11 cellular contexts compared by ENCODE assay signal in genomic region chr10:132197271-132198067, GRCh38. TPM values are rescaled to one million over a fixed set of nuclear protein-coding genes. Genes with fewer than 3 reads are reported as not detected.
DNase-seq lines count a peak whose midpoint lies in the region; ATAC-seq and TF ChIP-seq lines count a peak whose summit lies in the region.
"Had no signal": no experiment of that assay in that cellular context is flagged by ENCODE, and none has a peak within 500 bp of the region (broad histone marks: within the 10 kb centered on the region; RNA-seq: fewer than 3 reads in every experiment).

No MANE protein-coding gene starts in this region.

- CTCF ChIA-PET in WTC11 (lab: Charles Lee), result no interaction called here

- ATAC-seq in right cardiac atrium, result no peak
- no peak for ATAC-seq in HG03196 (IDR thresholded peaks at IDR 0.05; ENCODE audit: unreplicated experiment)
- ATAC-seq in WTC11, result no peak

- no peak overlapping the region for H2AFZ ChIP-seq in neuronal stem cell (ENCODE audit: low read length)
- H2AFZ ChIP-seq: GM23248 had no signal

- H3K36me3 Mint-ChIP-seq in WTC11, result peaks cover 2% of the 10 kb centered on the region; the same call in 1 of the 2 replicates
- H3K36me3 Mint-ChIP-seq: CD4-positive, CD25-positive, alpha-beta regulatory T cell had no signal

- H3K4me3 Mint-ChIP-seq in WTC11, result no peak overlapping the region
- H3K4me3 Mint-ChIP-seq: CD4-positive, CD25-positive, alpha-beta regulatory T cell had no signal

- no peaks in the 10 kb centered on the region for H3K27me3 Mint-ChIP-seq in WTC11 (ENCODE audit: low read depth)
- H3K27me3 Mint-ChIP-seq: CD4-positive, CD25-positive, alpha-beta regulatory T cell had no signal

- H3K36me3 ChIP-seq in left ventricle myocardium inferior, result peaks cover 24% of the 10 kb centered on the region
- peaks cover 44 to 98% of the 10 kb centered on the region in 2 donors for H3K36me3 ChIP-seq in neuronal stem cell (replicated peaks in 1 of 2; ENCODE audit: control insufficient read depth in 2 of 2, insufficient read depth in 2 of 2, low read length in 2 of 2)
- no peaks in the 10 kb centered on the region for H3K36me3 ChIP-seq in thyroid gland

- H2BK5ac ChIP-seq in neuronal stem cell (ENCODE audit: low read length), result no peak overlapping the region

- no peak overlapping the region for H3K4ac ChIP-seq in neuronal stem cell (ENCODE audit: low read length)

- peak overlapping the region; percentile 57 for H3K18ac ChIP-seq in neuronal stem cell (ENCODE audit: low read length)

- no peak overlapping the region for H2AK5ac ChIP-seq in neuronal stem cell (ENCODE audit: low read depth, low read length)

- no peak overlapping the region for H4K8ac ChIP-seq in neuronal stem cell (ENCODE audit: low read depth, low read length)

- TF ChIP-seq CTCF in left ventricle myocardium inferior (IDR thresholded peaks at IDR 0.05; ENCODE audit: borderline replicate concordance), result no peak
- no peak for TF ChIP-seq CTCF in WTC11 (IDR thresholded peaks at IDR 0.05)
- TF ChIP-seq CTCF in thyroid gland (IDR thresholded peaks at IDR 0.05), result no peak

- H3K4me1 Mint-ChIP-seq in WTC11, result no peaks in the 10 kb centered on the region
- H3K4me1 Mint-ChIP-seq: CD4-positive, CD25-positive, alpha-beta regulatory T cell had no signal

- no peak overlapping the region for H3K27ac Mint-ChIP-seq in WTC11
- H3K27ac Mint-ChIP-seq: CD4-positive, CD25-positive, alpha-beta regulatory T cell had no signal

- intact Hi-C loops in cardiac septum (cut with DNase I), result no loop called here
- intact Hi-C loops in left ventricle myocardium inferior (cut with micrococcal nuclease), result no loop called here
- intact Hi-C loops in right cardiac atrium (cut with DNase I), result no loop called here
- intact Hi-C loops in thyroid gland (cut with DNase I), result no loop called here

- H2BK15ac ChIP-seq in neuronal stem cell (ENCODE audit: low read length), result no peak overlapping the region

- H2BK12ac ChIP-seq in neuronal stem cell (ENCODE audit: low read length), result no peak overlapping the region

- H2BK120ac ChIP-seq in neuronal stem cell (ENCODE audit: low read depth, low read length), result no peak overlapping the region

- no peaks in the 10 kb centered on the region for H3K9me3 ChIP-seq in left ventricle myocardium inferior (replicated peaks)
- no peaks in the 10 kb centered on the region for H3K9me3 ChIP-seq in right cardiac atrium (ENCODE audit: control insufficient read depth, low read length)
- H3K9me3 ChIP-seq in neuronal stem cell (replicated peaks in 1 of 2; ENCODE audit: control insufficient read depth in 2 of 2, insufficient read depth in 1 of 2, low read depth in 1 of 2, low read length in 2 of 2), result no peaks in the 10 kb centered on the region
- no peaks in the 10 kb centered on the region for H3K9me3 ChIP-seq in thyroid gland
- H3K9me3 ChIP-seq: BLaER1 treated with 17β-estradiol and CSF1 and Interleukin-3, amounts not matched to agents 10 nM and 100 nM had no signal

- peaks cover 5% of the 10 kb centered on the region for H3K79me1 ChIP-seq in neuronal stem cell (ENCODE audit: low read depth, low read length)

- no peak overlapping the region for H4K91ac ChIP-seq in neuronal stem cell (ENCODE audit: low read depth, low read length, poor library complexity)

- H3K9ac ChIP-seq in neuronal stem cell (ENCODE audit: low read depth, low read length, poor library complexity), result no peak overlapping the region
- H3K9ac ChIP-seq: BLaER1 treated with 17β-estradiol and CSF1 and Interleukin-3, amounts not matched to agents 10 nM and 100 nM; GM23248 had no signal

- H3K14ac ChIP-seq in neuronal stem cell (ENCODE audit: low read length), result no peak overlapping the region

- H3K4me3 ChIP-seq in left ventricle myocardium inferior (no peak overlapping the region), right cardiac atrium (ENCODE audit: low read length) (no peak overlapping the region), neuronal stem cell (ENCODE audit: low read length in 2 of 2) (peak overlapping the region in 1 of 2 donors; percentile 45), thyroid gland (replicated peaks in 1 of 3) (no peak overlapping the region)
- H3K4me3 ChIP-seq: BLaER1 treated with 17β-estradiol and CSF1 and Interleukin-3, amounts not matched to agents 10 nM and 100 nM; GM23248 had no signal

- H3K9me3 Mint-ChIP-seq in WTC11, result no peaks in the 10 kb centered on the region
- H3K9me3 Mint-ChIP-seq: CD4-positive, CD25-positive, alpha-beta regulatory T cell had no signal

- DNase-seq in cardiac septum (ENCODE audit: low spot score) (peak; percentile 51), left ventricle myocardium inferior (no peak), right cardiac atrium (peak in 2 of 3 donors; percentile 34 to 43), neuronal stem cell (ENCODE audit: low spot score) (no peak), WTC11 (ENCODE audit: low spot score) (no peak), thyroid gland (no peak)
- DNase-seq: ACHN; CD4-positive, CD25-positive, alpha-beta regulatory T cell; GM23248 had no signal

- peaks cover 16% of the 10 kb centered on the region for H3K4me1 ChIP-seq in left ventricle myocardium inferior
- no peaks in the 10 kb centered on the region for H3K4me1 ChIP-seq in right cardiac atrium (ENCODE audit: control insufficient read depth, insufficient read depth, low read length)
- no peaks in the 10 kb centered on the region for H3K4me1 ChIP-seq in neuronal stem cell (ENCODE audit: control insufficient read depth in 2 of 2, insufficient read depth in 1 of 2, low read depth in 1 of 2, low read length in 2 of 2)
- no peaks in the 10 kb centered on the region for H3K4me1 ChIP-seq in thyroid gland

- 87% methylated on average over 25 of the region's 25 CpGs for WGBS in right cardiac atrium
- WGBS in neuronal stem cell (ENCODE audit: extremely low coverage in 2 of 2, insufficient read length in 2 of 2, insufficient replicate concordance in 1 of 2), 2 donors, result no CpG with 5 or more reads among the region's 25 CpGs
- WGBS in thyroid gland, 2 donors, result 82 to 100% methylated on average over 1 to 15 of the region's 25 CpGs

- H3K23ac ChIP-seq in neuronal stem cell (ENCODE audit: low read depth, low read length, poor library complexity), result no peak overlapping the region

- no peak overlapping the region for H3K27ac ChIP-seq in left ventricle myocardium inferior (replicated peaks)
- H3K27ac ChIP-seq in right cardiac atrium (ENCODE audit: low read length), result no peak overlapping the region
- no peak overlapping the region for H3K27ac ChIP-seq in neuronal stem cell (replicated peaks; ENCODE audit: low read length)
- no peak overlapping the region for H3K27ac ChIP-seq in thyroid gland
- H3K27ac ChIP-seq: BLaER1 treated with 17β-estradiol and CSF1 and Interleukin-3, amounts not matched to agents 10 nM and 100 nM; GM23248 had no signal

- H3K27me3 ChIP-seq in left ventricle myocardium inferior (ENCODE audit: low read depth) (no peaks in the 10 kb centered on the region), right cardiac atrium (ENCODE audit: control insufficient read depth, insufficient read depth) (no peaks in the 10 kb centered on the region), neuronal stem cell (ENCODE audit: control insufficient read depth in 3 of 3, insufficient read depth in 3 of 3, low read depth in 1 of 3, low read length in 3 of 3) (no peaks in the 10 kb centered on the region), thyroid gland (no peaks in the 10 kb centered on the region)

- no peak for TF ChIP-seq POLR2A in thyroid gland (IDR thresholded peaks at IDR 0.05)

- H3K4me2 ChIP-seq in neuronal stem cell (ENCODE audit: insufficient read depth, low read length, poor library complexity, severe bottlenecking), result no peak overlapping the region

- POLR2A ChIA-PET in WTC11 (lab: Charles Lee), result no interaction called here

TF ChIP-seq in WTC11, 78 proteins besides CTCF, POLR2A, EP300 and RAD21:
- TF ChIP-seq TP53 (CRISPR knock-in tag; IDR thresholded peaks at IDR 0.05) (no peak), ERG (CRISPR knock-in tag; IDR thresholded peaks at IDR 0.05) (no peak)
- TF ChIP-seq, protein P1, sequence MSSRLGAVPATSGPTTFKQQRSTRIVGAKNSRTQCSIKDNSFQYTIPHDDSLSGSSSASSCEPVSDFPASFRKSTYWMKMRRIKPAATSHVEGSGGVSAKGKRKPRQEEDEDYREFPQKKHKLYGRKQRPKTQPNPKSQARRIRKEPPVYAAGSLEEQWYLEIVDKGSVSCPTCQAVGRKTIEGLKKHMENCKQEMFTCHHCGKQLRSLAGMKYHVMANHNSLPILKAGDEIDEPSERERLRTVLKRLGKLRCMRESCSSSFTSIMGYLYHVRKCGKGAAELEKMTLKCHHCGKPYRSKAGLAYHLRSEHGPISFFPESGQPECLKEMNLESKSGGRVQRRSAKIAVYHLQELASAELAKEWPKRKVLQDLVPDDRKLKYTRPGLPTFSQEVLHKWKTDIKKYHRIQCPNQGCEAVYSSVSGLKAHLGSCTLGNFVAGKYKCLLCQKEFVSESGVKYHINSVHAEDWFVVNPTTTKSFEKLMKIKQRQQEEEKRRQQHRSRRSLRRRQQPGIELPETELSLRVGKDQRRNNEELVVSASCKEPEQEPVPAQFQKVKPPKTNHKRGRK (CRISPR knock-in tag; IDR thresholded peaks at IDR 0.05; ENCODE audit: borderline replicate concordance), result no peak

RNA-seq across cellular contexts. Expression of gene DPYSL4, which starts 10.7 kb away (rescaled TPM):
- 55.4 TPM for total RNA-seq in cardiac septum
- 42.8 TPM for total RNA-seq in left ventricle myocardium inferior
- total RNA-seq in right cardiac atrium, result 10 to 100 TPM in 1 of 4 donors, 1 to 10 TPM in 3; 1.9 to 13.8 (median 5.6) TPM
- polyA plus RNA-seq in right cardiac atrium, result 11.0 TPM
- polyA plus RNA-seq in neuronal stem cell (2013, experiment 1 of 2), result 27.1 TPM
- 25.4 TPM for polyA plus RNA-seq in neuronal stem cell (2013, experiment 2 of 2)
- total RNA-seq in WTC11 (2021), result 16.8 to 18.1 TPM (median 17.0 TPM) in 3 replicates
- total RNA-seq in thyroid gland, result 1 to 10 TPM in 1 of 4 donors, under 1 TPM in 3; 0.54 to 1.5 (median 0.81) TPM

Comparison
In these comparisons a context has a peak if more than half of its experiments do, and no peak if none do; other contexts are left out.
1. DNase-seq: peak in cardiac septum (single experiment) and right cardiac atrium (2 of 3); none in left ventricle myocardium inferior (single experiment), neuronal stem cell (single experiment), WTC11 (single experiment) and thyroid gland (0 of 2).